9 cellular contexts compared by ENCODE assay signal in genomic region chr16:70437582-70438324, GRCh38.
DNase-seq lines count a peak whose midpoint lies in the region; ATAC-seq and FAIRE-seq lines count a peak whose summit lies in the region.
"Had no signal": no experiment of that assay in that cellular context is flagged by ENCODE, and none has a peak within 500 bp of the region (broad histone marks: within the 10 kb centered on the region; RNA-seq: fewer than 3 reads in every experiment).

No MANE protein-coding gene starts in this region.

- peaks cover 18 to 33% of the 10 kb centered on the region in 2 donors for H3K4me1 ChIP-seq in mucosa of rectum (ENCODE audit: control insufficient read depth in 2 of 2, insufficient read depth in 2 of 2, low read length in 2 of 2)

- H3K36me3 ChIP-seq in mucosa of rectum (ENCODE audit: control insufficient read depth in 2 of 2, insufficient read depth in 2 of 2, low read length in 2 of 2), result peaks cover 0 to 3% of the 10 kb centered on the region in 2 donors

- no peak for FAIRE-seq in urothelium cell line (lab: Jason Lieb, UNC)

- no peaks in the 10 kb centered on the region for H3K9me3 ChIP-seq in mucosa of rectum (ENCODE audit: control insufficient read depth in 2 of 2, low read length in 2 of 2)

- ATAC-seq in HG02623 (IDR thresholded peaks at IDR 0.05; ENCODE audit: unreplicated experiment), result no peak

- H3K27ac ChIP-seq in caudate nucleus (ENCODE audit: low read depth, low read length), result peak overlapping the region; percentile 73
- peak overlapping the region in 1 of 2 donors; percentile 39 for H3K27ac ChIP-seq in mucosa of rectum (ENCODE audit: low read depth in 2 of 2, low read length in 2 of 2)
- H3K27ac ChIP-seq: 22Rv1 had no signal

- H3K27me3 ChIP-seq in mucosa of rectum (ENCODE audit: control insufficient read depth in 2 of 2, insufficient read depth in 2 of 2, low read length in 2 of 2), result no peaks in the 10 kb centered on the region

- H3K9ac ChIP-seq in mucosa of rectum (ENCODE audit: low read depth in 1 of 2, low read length in 2 of 2), result peak overlapping the region; percentile 21 to 57

- DNase-seq in DMS53 (lab: John Stamatoyannopoulos, UW), result peak; percentile 21
- DNase-seq in DMS53 treated with DMSO at 0.1 percent for 48 hours (lab: John Stamatoyannopoulos, UW; ENCODE audit: unreplicated experiment), result no peak
- peak; percentile 37 for DNase-seq in NCI-H69 (lab: John Stamatoyannopoulos, UW)
- peak in 36 of 61 donors; percentile 13 to 77 (median 40) for DNase-seq in caudate nucleus (lab: John Stamatoyannopoulos, UW)
- peak; percentile 23 for DNase-seq in urothelium cell line (ENCODE audit: low spot score)
- no peak for DNase-seq in activated CD4-positive, CD25-positive, alpha-beta regulatory T cell (lab: John Stamatoyannopoulos, UW)

- H3K4me3 ChIP-seq in mucosa of rectum (ENCODE audit: low read length in 2 of 2), result peak overlapping the region; percentile 46 to 79

Comparison
In these comparisons a context has a peak if more than half of its experiments do, and no peak if none do; other contexts are left out.
1. DNase-seq: peak in DMS53 (single experiment), NCI-H69 (single experiment), caudate nucleus (36 of 61) and urothelium cell line (single experiment); none in DMS53 treated with DMSO at 0.1 percent for 48 hours (single experiment) and activated CD4-positive, CD25-positive, alpha-beta regulatory T cell (0 of 4).